Comparison of ENCODE assay signal across 29 cellular contexts in genomic region chr12:29634057-29634456, GRCh38.
A peak's percentile ranks its signal among the peaks of the same experiment; 100 is the strongest.
DNase-seq lines count a peak whose midpoint lies in the region; ATAC-seq and TF ChIP-seq lines count a peak whose summit lies in the region.
"Had no signal": no experiment of that assay in that cellular context is flagged by ENCODE, and none has a peak within 500 bp of the region (broad histone marks: within the 10 kb centered on the region; RNA-seq: fewer than 3 reads in every experiment).

No MANE protein-coding gene starts in this region.

- 65 to 68% methylated on average over 3 of the region's 3 CpGs for WGBS in GM23248 (ENCODE audit: low coverage in 1 of 2, low lambda C conversion rate in 2 of 2, missing lambda C conversion rate in 2 of 2), 2 experiments

- H4K20me1 ChIP-seq in GM23248 (ENCODE audit: insufficient read depth) (no peaks in the 10 kb centered on the region), osteoblast (ENCODE audit: insufficient read depth, low read length) (no peaks in the 10 kb centered on the region)

- H3K9me2 ChIP-seq in GM23248 (ENCODE audit: insufficient read depth) = no peaks in the 10 kb centered on the region
- H3K9me2 ChIP-seq: SK-N-SH had no signal

- H3K9ac ChIP-seq in GM23248 = no peak overlapping the region
- H3K9ac ChIP-seq: SK-N-SH had no signal

- no peak overlapping the region for H3K4me2 ChIP-seq in GM23248 (ENCODE audit: unreplicated experiment)
- no peak overlapping the region for H3K4me2 ChIP-seq in osteoblast (ENCODE audit: insufficient read depth, low read length)
- H3K4me2 ChIP-seq: SK-N-SH had no signal

- no peaks in the 10 kb centered on the region for H3F3A ChIP-seq in GM23248 (ENCODE audit: insufficient read depth)

- no peaks in the 10 kb centered on the region for H3K79me2 ChIP-seq in GM23248 (ENCODE audit: insufficient read depth)
- H3K79me2 ChIP-seq in osteoblast (ENCODE audit: insufficient read depth, low read length) = no peaks in the 10 kb centered on the region

- H3K27me3 ChIP-seq in GM23248 (replicated peaks; ENCODE audit: insufficient read depth) = no peaks in the 10 kb centered on the region
- H3K27me3 ChIP-seq in osteoblast (ENCODE audit: insufficient read depth, low read length) = no peaks in the 10 kb centered on the region
- H3K27me3 ChIP-seq in effector memory CD4-positive, alpha-beta T cell (replicated peaks; ENCODE audit: control insufficient read depth, insufficient read depth, low read length, poor library complexity, severe bottlenecking) = no peaks in the 10 kb centered on the region
- H3K27me3 ChIP-seq: pancreas, spleen, transverse colon had no signal

- in situ Hi-C loops in GM23248 (cut with MboI) = no loop called here

- H2AFZ ChIP-seq in GM23248 = no peak overlapping the region
- no peak overlapping the region for H2AFZ ChIP-seq in osteoblast (ENCODE audit: low read length)

- H3K4me1 ChIP-seq in GM23248 (ENCODE audit: insufficient read depth) (no peaks in the 10 kb centered on the region; the same call in 1 of the 2 replicates), osteoblast (ENCODE audit: insufficient read depth, low read length) (peaks cover 7% of the 10 kb centered on the region)
- no peaks in the 10 kb centered on the region for H3K4me1 ChIP-seq in effector memory CD4-positive, alpha-beta T cell (ENCODE audit: control insufficient read depth, insufficient read depth, low read length, poor library complexity, severe bottlenecking)
- H3K4me1 ChIP-seq: lower lobe of right lung, pancreas, transverse colon had no signal

- H3K4me3 ChIP-seq in GM23248 = no peak overlapping the region
- no peak overlapping the region for H3K4me3 ChIP-seq in fibroblast of mammary gland (ENCODE audit: control insufficient read depth, low read depth, low read length)
- no peak overlapping the region for H3K4me3 ChIP-seq in osteoblast (ENCODE audit: insufficient read depth, low read length)
- no peak overlapping the region for H3K4me3 ChIP-seq in effector memory CD4-positive, alpha-beta T cell (ENCODE audit: insufficient read depth, low read depth, low read length, poor library complexity, severe bottlenecking)
- H3K4me3 ChIP-seq: lower lobe of right lung, pancreas, spleen, transverse colon had no signal

- H3K9me3 ChIP-seq in GM23248 (ENCODE audit: low read depth) (no peaks in the 10 kb centered on the region), osteoblast (ENCODE audit: low read depth, low read length) (no peaks in the 10 kb centered on the region)
- no peaks in the 10 kb centered on the region for H3K9me3 ChIP-seq in effector memory CD4-positive, alpha-beta T cell (ENCODE audit: control insufficient read depth, low read length)
- H3K9me3 ChIP-seq: lower lobe of right lung, pancreas, SK-N-SH, transverse colon had no signal

- H3K36me3 ChIP-seq in GM23248 (ENCODE audit: low read depth) = 0 out of 2 replicates have a peak, but pooled peaks cover 2% of the 10 kb centered on the region
- H3K36me3 ChIP-seq in osteoblast (ENCODE audit: insufficient read depth, low read length) = no peaks in the 10 kb centered on the region
- no peaks in the 10 kb centered on the region for H3K36me3 ChIP-seq in effector memory CD4-positive, alpha-beta T cell (ENCODE audit: control insufficient read depth, insufficient read depth, low read length)
- H3K36me3 ChIP-seq: lower lobe of right lung, pancreas, transverse colon had no signal

- DNase-seq in GM23248 (peak; percentile 52), amniotic epithelial cell (ENCODE audit: low read depth) (peak; percentile 73), fibroblast of mammary gland (ENCODE audit: low read depth) (peak; percentile 78), osteoblast (ENCODE audit: insufficient read length, low spot score, missing footprints) (peak; percentile 58), NOMO-1 treated with DMSO at 0.1 percent for 48 hours (lab: John Stamatoyannopoulos, UW; ENCODE audit: unreplicated experiment) (no peak), LoVo (ENCODE audit: low spot score) (no peak)
- no peak for DNase-seq in effector memory CD4-positive, alpha-beta T cell
- DNase-seq: ACHN; activated CD4-positive, alpha-beta T cell treated with anti-CD3 and anti-CD28 coated beads for 1 hour; activated effector memory CD4-positive, alpha-beta T cell treated with anti-CD3 and anti-CD28 coated beads, Interleukin-2, amount 50 U/mL, for 16 hours; activated naive CD8-positive, alpha-beta T cell treated with anti-CD3 and anti-CD28 coated beads for 36 hours; activated T-cell treated with anti-CD3 and anti-CD28 coated beads, Interleukin-2, amount 50 U/mL, for 1 hour; Calu3; DND-41; H9; kidney glomerular epithelial cell; lower lobe of right lung; MM.1S; NCI-H1436 treated with DMSO at 0.1 percent for 48 hours; NCI-H2107; nephron progenitor cell; OCI-M1; pancreas; SK-N-SH; spleen; T-helper 17 cell; transverse colon had no signal

- TF ChIP-seq CTCF in fibroblast of mammary gland (conservative IDR thresholded peaks at IDR 0.05; ENCODE audit: control insufficient read depth, insufficient read depth, low read depth, low read length) (no peak), osteoblast (IDR thresholded peaks at IDR 0.05; ENCODE audit: extremely low read depth, low read depth, low read length) (no peak)

- ATAC-seq in GM21390 (IDR thresholded peaks at IDR 0.05; ENCODE audit: unreplicated experiment) = no peak
- ATAC-seq: lower lobe of right lung, pancreas, T-helper 17 cell had no signal

- no peak overlapping the region for H3K27ac ChIP-seq in GM23248
- no peak overlapping the region for H3K27ac ChIP-seq in osteoblast (ENCODE audit: low read depth, low read length)
- no peak overlapping the region for H3K27ac ChIP-seq in effector memory CD4-positive, alpha-beta T cell (ENCODE audit: insufficient read depth, low read length, poor library complexity, severe bottlenecking)
- H3K27ac ChIP-seq: C4-2B, lower lobe of right lung, pancreas, transverse colon had no signal

Comparison
In these comparisons a context has a peak if more than half of its experiments do, and no peak if none do; other contexts are left out.
1. DNase-seq: peak in GM23248 (single experiment), amniotic epithelial cell (single experiment), fibroblast of mammary gland (single experiment) and osteoblast (single experiment); none in effector memory CD4-positive, alpha-beta T cell (0 of 3), NOMO-1 treated with DMSO at 0.1 percent for 48 hours (single experiment) and LoVo (single experiment).